Comparison of ENCODE assay signal across 25 cellular contexts in genomic region chr1:200916681-200917080, GRCh38. TPM values are rescaled to one million over a fixed set of nuclear protein-coding genes. Genes with fewer than 3 reads are reported as not detected.
DNase-seq lines count a peak whose midpoint lies in the region; ATAC-seq and TF ChIP-seq lines count a peak whose summit lies in the region.
"Had no signal": no experiment of that assay in that cellular context is flagged by ENCODE, and none has a peak within 500 bp of the region (broad histone marks: within the 10 kb centered on the region; RNA-seq: fewer than 3 reads in every experiment).

No MANE protein-coding gene starts in this region.

- H3K9me3 Mint-ChIP-seq in MCF 10A (ENCODE audit: unreplicated experiment): no peaks in the 10 kb centered on the region
- H3K9me3 Mint-ChIP-seq in neural crest cell: no peaks in the 10 kb centered on the region
- H3K9me3 Mint-ChIP-seq: activated naive CD4-positive, alpha-beta T cell treated with anti-CD3 and anti-CD28 coated beads, Interleukin-2, amount 10 ng/mL, durations not matched to agents 7 days and 5 days; activated T-cell treated with anti-CD3 and anti-CD28 coated beads, Interleukin-2, amount 50 U/mL, for 72 hours; effector memory CD8-positive, alpha-beta T cell had no signal

- H3K4me3 Mint-ChIP-seq in MCF 10A (ENCODE audit: unreplicated experiment) (no peak overlapping the region), neural crest cell (no peak overlapping the region)
- H3K4me3 Mint-ChIP-seq: activated CD8-positive, alpha-beta memory T cell treated with anti-CD3 and anti-CD28 coated beads, Interleukin-2, amount 10 ng/mL, durations not matched to agents 7 days and 5 days; activated naive CD4-positive, alpha-beta T cell treated with anti-CD3 and anti-CD28 coated beads, Interleukin-2, amount 10 ng/mL, durations not matched to agents 7 days and 5 days; activated T-cell treated with anti-CD3 and anti-CD28 coated beads, Interleukin-2, amount 50 U/mL, for 72 hours; B cell; effector memory CD8-positive, alpha-beta T cell had no signal

- H3K79me2 ChIP-seq in mammary epithelial cell (ENCODE audit: insufficient read depth, low read length): no peaks in the 10 kb centered on the region

- peaks cover 16% of the 10 kb centered on the region for H3K4me1 ChIP-seq in mammary epithelial cell (ENCODE audit: insufficient read depth, low read length)
- H3K4me1 ChIP-seq in ectodermal cell (ENCODE audit: control insufficient read depth, insufficient read depth, low read length): peaks cover 4% of the 10 kb centered on the region
- H3K4me1 ChIP-seq in transverse colon: peaks cover 0 to 26% (median 13%) of the 10 kb centered on the region in 4 donors
- no peaks in the 10 kb centered on the region for H3K4me1 ChIP-seq in psoas muscle
- H3K4me1 ChIP-seq: colonic mucosa, lower lobe of right lung had no signal

- intact Hi-C loops in MCF 10A (cut with micrococcal nuclease) (no loop called here), mammary epithelial cell (cut with micrococcal nuclease) (no loop called here), transverse colon (cut with DNase I; ENCODE audit: low total_unique reads) (no loop called here), psoas muscle (cut with DNase I) (no loop called here)

- no peak overlapping the region for H3K27ac ChIP-seq in mammary epithelial cell (ENCODE audit: insufficient read depth, low read depth, low read length)
- H3K27ac ChIP-seq in ectodermal cell (ENCODE audit: insufficient read depth, low read depth, low read length, poor library complexity, severe bottlenecking): peak overlapping the region; percentile 22
- peak overlapping the region in 3 of 4 donors; percentile 48 to 60 (median 60) for H3K27ac ChIP-seq in transverse colon
- H3K27ac ChIP-seq in psoas muscle: no peak overlapping the region
- H3K27ac ChIP-seq: lower lobe of right lung had no signal

- no peak overlapping the region for H2AFZ ChIP-seq in mammary epithelial cell (ENCODE audit: low read depth, low read length)

- H4K20me1 ChIP-seq in mammary epithelial cell (ENCODE audit: insufficient read depth, low read length): no peaks in the 10 kb centered on the region

- peaks cover 3% of the 10 kb centered on the region for H3K36me3 ChIP-seq in mammary epithelial cell (ENCODE audit: insufficient read depth, low read length)
- H3K36me3 ChIP-seq in ectodermal cell (ENCODE audit: control insufficient read depth, insufficient read depth, low read length): peaks cover 14% of the 10 kb centered on the region
- H3K36me3 ChIP-seq in transverse colon: no peaks in the 10 kb centered on the region
- H3K36me3 ChIP-seq in psoas muscle (ENCODE audit: insufficient read depth in 1 of 2, low read depth in 1 of 2): no peaks in the 10 kb centered on the region
- H3K36me3 ChIP-seq: colonic mucosa, lower lobe of right lung, MG63 had no signal

- no peak for TF ChIP-seq POLR2A in transverse colon (IDR thresholded peaks at IDR 0.05)

- ATAC-seq in psoas muscle (no peak), GM21360 (IDR thresholded peaks at IDR 0.05; ENCODE audit: unreplicated experiment) (no peak)
- ATAC-seq: activated CD8-positive, alpha-beta memory T cell treated with anti-CD3 and anti-CD28 coated beads, Interleukin-2, amount 10 ng/mL, durations not matched to agents 7 days and 5 days; activated T-cell treated with anti-CD3 and anti-CD28 coated beads, Interleukin-2, amount 50 U/mL, for 72 hours; effector memory CD8-positive, alpha-beta T cell had no signal

- no peak overlapping the region for H3K4me2 ChIP-seq in mammary epithelial cell (ENCODE audit: insufficient read depth, low read depth, low read length)

- TF ChIP-seq CTCF in MCF 10A (IDR thresholded peaks at IDR 0.05; ENCODE audit: unreplicated experiment) (no peak), mammary epithelial cell (conservative IDR thresholded peaks at IDR 0.05 in 1 of 2, IDR thresholded peaks at IDR 0.05 in 1 of 2; ENCODE audit: extremely low read depth in 1 of 2, insufficient read depth in 1 of 2, low read depth in 1 of 2, low read length in 2 of 2) (no peak), neural crest cell (conservative IDR thresholded peaks at IDR 0.05) (no peak), transverse colon (IDR thresholded peaks at IDR 0.05) (no peak), psoas muscle (IDR thresholded peaks at IDR 0.05) (no peak)

- H3K9ac ChIP-seq in mammary epithelial cell (ENCODE audit: insufficient read depth, low read length): no peak overlapping the region

- CTCF ChIA-PET in MCF 10A (lab: Yijun Ruan, JAX) (interaction anchor here (0.8 to 1.8 kb wide), 13 partner anchors 12 to 532 kb away, joined by 3 to 13 read pairs (median 4); partner anchors contain the start of gene INAVA), mammary epithelial cell (lab: Charles Lee; ENCODE audit: low non-redundant PET) (no interaction called here)

- 95% methylated on average over 9 of the region's 11 CpGs for WGBS in mammary epithelial cell (ENCODE audit: low coverage, missing lambda C conversion rate)
- 89 to 91% methylated on average over 11 of the region's 11 CpGs for WGBS in ectodermal cell, 2 experiments
- WGBS in transverse colon (ENCODE audit: low coverage in 1 of 2), 2 donors: 84% methylated on average over 11 of the region's 11 CpGs; no CpG with 5 or more reads in 1 of the 2 donors
- WGBS in psoas muscle, 3 donors: 76 to 83% (median 82%) methylated on average over 11 of the region's 11 CpGs

- no TSS peak for BruUV-seq in MCF 10A (replicated peaks; lab: Mats Ljungman, UMichigan)
- no TSS peak for BruUV-seq in mammary epithelial cell (replicated peaks; lab: Mats Ljungman, UMichigan)

- dilution Hi-C loops in mammary epithelial cell (cut with HindIII; ENCODE audit: low sequenced_read_pairs): no loop called here

- POLR2A ChIA-PET in MCF 10A (lab: Yijun Ruan, JAX): interaction anchor here (0.6 to 3.1 kb wide), 10 partner anchors 10 to 247 kb away, joined by 3 to 65 read pairs (median 4); partner anchors contain the start of genes DDX59 and INAVA

- H3K27me3 Mint-ChIP-seq in MCF 10A (ENCODE audit: insufficient read depth, unreplicated experiment) (no peaks in the 10 kb centered on the region), neural crest cell (ENCODE audit: low read depth) (no peaks in the 10 kb centered on the region)
- H3K27me3 Mint-ChIP-seq: B cell had no signal

- no peak overlapping the region for H3K4me3 ChIP-seq in mammary epithelial cell (replicated peaks in 1 of 3; ENCODE audit: insufficient read depth in 1 of 3, low read depth in 2 of 3, low read length in 3 of 3)
- H3K4me3 ChIP-seq in ectodermal cell (ENCODE audit: insufficient read depth, low read depth, low read length): no peak overlapping the region
- H3K4me3 ChIP-seq in transverse colon: no peak overlapping the region
- H3K4me3 ChIP-seq in psoas muscle: no peak overlapping the region
- H3K4me3 ChIP-seq: colonic mucosa, lower lobe of right lung, MG63 had no signal

- no peak for TF ChIP-seq EP300 in transverse colon (IDR thresholded peaks at IDR 0.05; ENCODE audit: low read depth)

- H3K27ac Mint-ChIP-seq in MCF 10A (ENCODE audit: low read depth, unreplicated experiment) (peak overlapping the region; percentile 2), neural crest cell (ENCODE audit: unreplicated experiment) (peak overlapping the region; percentile 69)
- H3K27ac Mint-ChIP-seq: activated CD8-positive, alpha-beta memory T cell treated with anti-CD3 and anti-CD28 coated beads, Interleukin-2, amount 10 ng/mL, durations not matched to agents 7 days and 5 days; activated naive CD4-positive, alpha-beta T cell treated with anti-CD3 and anti-CD28 coated beads, Interleukin-2, amount 10 ng/mL, durations not matched to agents 7 days and 5 days; activated T-cell treated with anti-CD3 and anti-CD28 coated beads, Interleukin-2, amount 50 U/mL, for 72 hours; B cell had no signal

- H3K4me1 Mint-ChIP-seq in MCF 10A (ENCODE audit: insufficient read depth, unreplicated experiment): peaks cover 41% of the 10 kb centered on the region
- H3K4me1 Mint-ChIP-seq in neural crest cell: no peaks in the 10 kb centered on the region
- H3K4me1 Mint-ChIP-seq: activated CD8-positive, alpha-beta memory T cell treated with anti-CD3 and anti-CD28 coated beads, Interleukin-2, amount 10 ng/mL, durations not matched to agents 7 days and 5 days; activated naive CD4-positive, alpha-beta T cell treated with anti-CD3 and anti-CD28 coated beads, Interleukin-2, amount 10 ng/mL, durations not matched to agents 7 days and 5 days; B cell had no signal

- in situ Hi-C loops in mammary epithelial cell (cut with MboI; ENCODE audit: low sequenced_read_pairs in 2 of 2) (no loop called here), transverse colon (cut with MboI; ENCODE audit: low pct_ligation_motif_present in 1 of 4, low pct_unique_long_range_greater_than_20kb in 1 of 4, low sequenced_read_pairs in 3 of 4) (no loop called here)

- H3K36me3 Mint-ChIP-seq in MCF 10A (ENCODE audit: insufficient read depth, unreplicated experiment) (peaks cover 34% of the 10 kb centered on the region), neural crest cell (ENCODE audit: low read depth) (no peaks in the 10 kb centered on the region)
- H3K36me3 Mint-ChIP-seq: activated CD8-positive, alpha-beta memory T cell treated with anti-CD3 and anti-CD28 coated beads, Interleukin-2, amount 10 ng/mL, durations not matched to agents 7 days and 5 days; activated naive CD4-positive, alpha-beta T cell treated with anti-CD3 and anti-CD28 coated beads, Interleukin-2, amount 10 ng/mL, durations not matched to agents 7 days and 5 days had no signal

- H3K27me3 ChIP-seq in mammary epithelial cell (ENCODE audit: insufficient read depth, low read length) (no peaks in the 10 kb centered on the region), ectodermal cell (ENCODE audit: control insufficient read depth, insufficient read depth, low read length, poor library complexity, severe bottlenecking) (no peaks in the 10 kb centered on the region), transverse colon (no peaks in the 10 kb centered on the region), psoas muscle (ENCODE audit: insufficient read depth in 3 of 3, low read length in 2 of 3) (no peaks in the 10 kb centered on the region)
- H3K27me3 ChIP-seq: colonic mucosa, MG63 had no signal

- no peak for DNase-seq in MCF 10A (ENCODE audit: unreplicated experiment)
- no peak for DNase-seq in mammary epithelial cell
- DNase-seq in neural crest cell (ENCODE audit: low read depth, low spot score): no peak
- no peak for DNase-seq in transverse colon
- no peak for DNase-seq in psoas muscle
- no peak for DNase-seq in D341Med (ENCODE audit: low spot score)
- DNase-seq: activated CD4-positive, alpha-beta T cell treated with anti-CD3 and anti-CD28 coated beads for 4 hours; activated CD8-positive, alpha-beta memory T cell treated with anti-CD3 and anti-CD28 coated beads, Interleukin-2, amount 10 ng/mL, durations not matched to agents 7 days and 5 days; activated naive CD4-positive, alpha-beta T cell treated with anti-CD3 and anti-CD28 coated beads, Interleukin-2, amount 10 ng/mL, durations not matched to agents 7 days and 5 days; activated T-cell treated with anti-CD3 and anti-CD28 coated beads, Interleukin-2, amount 50 U/mL, for 72 hours; effector memory CD8-positive, alpha-beta T cell; hypothalamus; lower lobe of right lung; MG63; NCI-H1417 treated with DMSO at 0.1 percent for 48 hours; NCI-H446 had no signal

- H3K9me3 ChIP-seq in mammary epithelial cell (replicated peaks; ENCODE audit: insufficient read depth, low read length) (no peaks in the 10 kb centered on the region), ectodermal cell (ENCODE audit: control insufficient read depth, low read length) (no peaks in the 10 kb centered on the region), transverse colon (no peaks in the 10 kb centered on the region), psoas muscle (no peaks in the 10 kb centered on the region)
- H3K9me3 ChIP-seq: colonic mucosa, lower lobe of right lung, MG63 had no signal

RNA-seq across cellular contexts. Expression of gene INAVA, which starts 22.0 kb away (rescaled TPM):
- total RNA-seq in MCF 10A (2022): 25.1 and 30.5 TPM in 2 replicates
- total RNA-seq in mammary epithelial cell: 10 to 100 TPM; 26.5 to 27.2 TPM
- 11.4 TPM for polyA plus RNA-seq in mammary epithelial cell
- 17.4 TPM for polyA minus RNA-seq in mammary epithelial cell
- polyA plus RNA-seq in ectodermal cell (2013, experiment 1 of 4): 58.1 TPM
- polyA plus RNA-seq in ectodermal cell (2013, experiment 2 of 4): 66.2 TPM
- 43.7 TPM for polyA plus RNA-seq in ectodermal cell (2013, experiment 3 of 4)
- polyA plus RNA-seq in ectodermal cell (2013, experiment 4 of 4): 46.4 TPM
- 50.4 and 51.8 TPM in 2 replicates for total RNA-seq in neural crest cell
- total RNA-seq in transverse colon: 100 to 1,000 TPM; 139 to 609 (median 265) TPM
- not detected for total RNA-seq in psoas muscle
- under 1 TPM in 1 of 3 donors, not detected in 2; 0.04 TPM for polyA plus RNA-seq in psoas muscle
- total RNA-seq: activated T-cell treated with anti-CD3 and anti-CD28 coated beads, Interleukin-2, amount 50 U/mL, for 72 hours; Right ventricle myocardium inferior; T-helper 2 cell treated with Interferon-gamma antibody and Interleukin-4, amounts not matched to agents 100 ng/mL and 5 ng/mL, for 36 hours had no signal

RNA-seq across cellular contexts. Expression of gene GPR25, which starts 43.9 kb away (rescaled TPM):
- 0.25 and 0.68 TPM in 2 replicates for total RNA-seq in MCF 10A (2022)
- total RNA-seq in mammary epithelial cell: not detected
- polyA plus RNA-seq in mammary epithelial cell: not detected
- not detected for polyA minus RNA-seq in mammary epithelial cell
- polyA plus RNA-seq in ectodermal cell (2013, experiment 1 of 4): not detected
- not detected for polyA plus RNA-seq in ectodermal cell (2013, experiment 2 of 4)
- polyA plus RNA-seq in ectodermal cell (2013, experiment 3 of 4): not detected
- polyA plus RNA-seq in ectodermal cell (2013, experiment 4 of 4): not detected
- total RNA-seq in neural crest cell: not detected in 2 replicates
- under 1 TPM in 1 of 4 donors, not detected in 3; 0.48 TPM for total RNA-seq in transverse colon
- not detected for total RNA-seq in psoas muscle
- polyA plus RNA-seq in psoas muscle: not detected
- total RNA-seq: A172; activated T-cell treated with anti-CD3 and anti-CD28 coated beads, Interleukin-2, amount 50 U/mL, for 72 hours; bronchial epithelial cell; Right ventricle myocardium inferior; T-helper 2 cell treated with Interferon-gamma antibody and Interleukin-4, amounts not matched to agents 100 ng/mL and 5 ng/mL, for 36 hours; ureter had no signal

Comparison
In these comparisons a context has a peak if more than half of its experiments do, and no peak if none do; other contexts are left out.
1. H3K27ac ChIP-seq: peak in ectodermal cell (single experiment) and transverse colon (3 of 4); none in mammary epithelial cell (single experiment) and psoas muscle (single experiment).
2. RNA of gene INAVA, which starts 22.0 kb away (total RNA-seq): 139 to 609 TPM in transverse colon, 50.4 to 51.8 TPM in neural crest cell, 25.1 to 30.5 TPM in MCF 10A and 26.5 to 27.2 TPM in mammary epithelial cell; not detected in psoas muscle; every median in the first group is over 10 times any median in the second.